Comparison of ENCODE assay signal across 29 cellular contexts in genomic region chr17:61442136-61442775, GRCh38. TPM values are rescaled to one million over a fixed set of nuclear protein-coding genes. Genes with fewer than 3 reads are reported as not detected.
"Had no signal": no experiment of that assay in that cellular context is flagged by ENCODE, and none has a peak within 500 bp of the region (broad histone marks: within the 10 kb centered on the region; RNA-seq: fewer than 3 reads in every experiment).

No MANE protein-coding gene starts in this region.

- H3K27ac Mint-ChIP-seq: activated CD4-positive, alpha-beta T cell treated with anti-CD3 and anti-CD28 coated beads for 36 hours; activated CD4-positive, alpha-beta T cell treated with anti-CD3 and anti-CD28 coated beads, Interleukin-2, amount 10 ng/mL, durations not matched to agents 7 days and 5 days; activated CD8-positive, alpha-beta T cell treated with anti-CD3 and anti-CD28 coated beads, Interleukin-2, amount 10 ng/mL, durations not matched to agents 7 days and 5 days; activated naive CD4-positive, alpha-beta T cell treated with anti-CD3 and anti-CD28 coated beads for 36 hours; activated naive CD4-positive, alpha-beta T cell treated with anti-CD3 and anti-CD28 coated beads, Interleukin-2, amount 50 U/mL, for 72 hours; activated T-cell treated with anti-CD3 and anti-CD28 coated beads, Interleukin-2, amount 50 U/mL, for 24 hours; activated T-helper 1 cell treated with anti-CD3 and anti-CD28 coated beads, Interleukin-12 subunit alpha, Interleukin-12 subunit beta, Interleukin-2, Interleukin-4 antibody, amounts not matched to agents 30 ng/mL and 10 ng/mL and 1 ng/mL, durations not matched to agents 14 hours and 24 hours and 36 hours; T-helper 1 cell treated with Interleukin-12 subunit alpha and Interleukin-12 subunit beta and Interleukin-4 antibody, amounts not matched to agents 30 μg/mL and 1 μg/mL, for 36 hours; T-helper 2 cell treated with Interferon-gamma antibody and Interleukin-4, amounts not matched to agents 5 μg/mL and 100 μg/mL, for 36 hours had no signal

- H3K9me3 ChIP-seq: adrenal gland, body of pancreas, MG63, SJSA1, SK-N-SH had no signal

- H3K4me1 Mint-ChIP-seq: activated CD4-positive, alpha-beta T cell treated with anti-CD3 and anti-CD28 coated beads, Interleukin-2, amount 10 ng/mL, durations not matched to agents 7 days and 5 days had no signal

- H3K27ac ChIP-seq: adrenal gland, body of pancreas, breast epithelium, SJSA1 had no signal

- H3K4me1 ChIP-seq: adrenal gland, body of pancreas, breast epithelium had no signal

- H3K27me3 ChIP-seq: body of pancreas, MG63, SJSA1 had no signal

- H3K4me3 ChIP-seq: adrenal gland, body of pancreas, breast epithelium, MG63, SJSA1 had no signal

- H3K36me3 ChIP-seq: adrenal gland, breast epithelium, MG63, SJSA1 had no signal

- H3K4me3 Mint-ChIP-seq: activated CD4-positive, alpha-beta T cell treated with anti-CD3 and anti-CD28 coated beads for 36 hours; activated CD4-positive, alpha-beta T cell treated with anti-CD3 and anti-CD28 coated beads, Interleukin-2, amount 10 ng/mL, durations not matched to agents 7 days and 5 days; activated CD8-positive, alpha-beta T cell treated with anti-CD3 and anti-CD28 coated beads, Interleukin-2, amount 10 ng/mL, durations not matched to agents 7 days and 5 days; activated naive CD4-positive, alpha-beta T cell treated with anti-CD3 and anti-CD28 coated beads for 36 hours; activated T-cell treated with anti-CD3 and anti-CD28 coated beads, Interleukin-2, amount 50 U/mL, for 24 hours; activated T-helper 1 cell treated with anti-CD3 and anti-CD28 coated beads, Interleukin-12 subunit alpha, Interleukin-12 subunit beta, Interleukin-2, Interleukin-4 antibody, amounts not matched to agents 30 ng/mL and 10 ng/mL and 1 ng/mL, durations not matched to agents 14 hours and 24 hours and 36 hours; T-helper 1 cell treated with Interleukin-12 subunit alpha and Interleukin-12 subunit beta and Interleukin-4 antibody, amounts not matched to agents 30 μg/mL and 1 μg/mL, for 36 hours; T-helper 2 cell treated with Interferon-gamma antibody and Interleukin-4, amounts not matched to agents 5 μg/mL and 100 μg/mL, for 36 hours had no signal

- H3K4me2 ChIP-seq: SK-N-SH had no signal

- ATAC-seq: activated CD4-positive, alpha-beta T cell treated with anti-CD3 and anti-CD28 coated beads for 36 hours; activated CD8-positive, alpha-beta T cell treated with anti-CD3 and anti-CD28 coated beads, Interleukin-2, amount 10 ng/mL, durations not matched to agents 7 days and 5 days; activated naive CD4-positive, alpha-beta T cell treated with anti-CD3 and anti-CD28 coated beads, Interleukin-2, amount 50 U/mL, for 72 hours; body of pancreas; Panc1 had no signal

- DNase-seq: activated CD4-positive, alpha-beta T cell treated with anti-CD3 and anti-CD28 coated beads for 36 hours; activated CD4-positive, alpha-beta T cell treated with anti-CD3 and anti-CD28 coated beads, Interleukin-2, amount 10 ng/mL, durations not matched to agents 7 days and 5 days; activated CD4-positive, alpha-beta T cell treated with anti-CD3 and anti-CD28 coated beads, Interleukin-2, amount 50 U/mL, for 48 hours; activated CD8-positive, alpha-beta T cell treated with anti-CD3 and anti-CD28 coated beads, Interleukin-2, amount 10 ng/mL, durations not matched to agents 7 days and 5 days; activated gamma-delta T cell treated with Interleukin-2 at 50 U/mL for 16 hours; activated naive CD4-positive, alpha-beta T cell treated with anti-CD3 and anti-CD28 coated beads for 36 hours; activated T-cell treated with anti-CD3 and anti-CD28 coated beads, Interleukin-2, amount 50 U/mL, for 24 hours; body of pancreas; Kasumi-1; MG63; NCI-H1048; NCI-H1105 treated with DMSO at 0.1 percent for 48 hours; NCI-H1436; NCI-H1694; NCI-H1930; NCI-H2081 treated with DMSO at 0.1 percent for 48 hours; NCI-H345; NCI-H524 treated with DMSO at 0.1 percent for 48 hours; SHP77 had no signal

- H3K9ac ChIP-seq: SK-N-SH had no signal

- H3K9me2 ChIP-seq: SK-N-SH had no signal

RNA-seq across cellular contexts. Expression of gene TBX4, which starts 10.0 kb away (rescaled TPM):
- total RNA-seq: activated CD4-positive, alpha-beta T cell treated with anti-CD3 and anti-CD28 coated beads for 36 hours; activated CD4-positive, alpha-beta T cell treated with anti-CD3 and anti-CD28 coated beads, Interleukin-2, amount 10 ng/mL, durations not matched to agents 7 days and 5 days; activated CD8-positive, alpha-beta T cell treated with anti-CD3 and anti-CD28 coated beads, Interleukin-2, amount 10 ng/mL, durations not matched to agents 7 days and 5 days; activated naive CD4-positive, alpha-beta T cell treated with anti-CD3 and anti-CD28 coated beads for 36 hours; activated naive CD4-positive, alpha-beta T cell treated with anti-CD3 and anti-CD28 coated beads, Interleukin-2, amount 50 U/mL, for 72 hours; activated T-helper 1 cell treated with anti-CD3 and anti-CD28 coated beads, Interleukin-12 subunit alpha, Interleukin-12 subunit beta, Interleukin-2, Interleukin-4 antibody, amounts not matched to agents 30 ng/mL and 10 ng/mL and 1 ng/mL, durations not matched to agents 14 hours and 24 hours and 36 hours; body of pancreas; RPMI7951 had no signal

RNA-seq across cellular contexts. Expression of gene TBX2, which starts 42.6 kb away (rescaled TPM):
- total RNA-seq: activated CD4-positive, alpha-beta T cell treated with anti-CD3 and anti-CD28 coated beads for 36 hours; activated CD4-positive, alpha-beta T cell treated with anti-CD3 and anti-CD28 coated beads, Interleukin-2, amount 10 ng/mL, durations not matched to agents 7 days and 5 days; activated CD8-positive, alpha-beta T cell treated with anti-CD3 and anti-CD28 coated beads, Interleukin-2, amount 10 ng/mL, durations not matched to agents 7 days and 5 days; activated naive CD4-positive, alpha-beta T cell treated with anti-CD3 and anti-CD28 coated beads for 36 hours; activated naive CD4-positive, alpha-beta T cell treated with anti-CD3 and anti-CD28 coated beads, Interleukin-2, amount 50 U/mL, for 72 hours; activated T-helper 1 cell treated with anti-CD3 and anti-CD28 coated beads, Interleukin-12 subunit alpha, Interleukin-12 subunit beta, Interleukin-2, Interleukin-4 antibody, amounts not matched to agents 30 ng/mL and 10 ng/mL and 1 ng/mL, durations not matched to agents 14 hours and 24 hours and 36 hours had no signal
